In the genomic region with DNA sequence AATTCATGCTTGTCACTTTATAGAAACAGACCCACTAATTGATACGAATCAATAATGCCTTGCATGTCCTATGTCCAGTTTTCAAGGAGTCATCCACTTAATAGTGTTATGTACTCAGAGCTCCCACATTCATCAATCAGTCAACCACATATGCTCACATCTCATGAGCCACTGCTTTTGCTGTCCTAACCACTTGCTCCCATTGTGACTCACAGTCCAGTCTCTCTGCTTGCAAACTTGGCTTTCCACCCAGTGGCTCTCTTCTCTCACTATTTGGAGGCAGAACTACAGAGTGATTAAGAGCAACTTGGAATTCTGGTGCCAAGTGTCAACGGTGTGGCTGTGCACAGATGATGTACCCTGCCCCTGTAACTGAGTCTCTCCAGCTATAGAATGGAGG, we compare ENCODE assay signal across 11 cellular contexts.
DNase-seq lines count a peak whose midpoint lies in the region; ATAC-seq and TF ChIP-seq lines count a peak whose summit lies in the region.
"Had no signal": no experiment of that assay in that cellular context is flagged by ENCODE, and none has a peak within 500 bp of the region (broad histone marks: within the 10 kb centered on the region; RNA-seq: fewer than 3 reads in every experiment).

No MANE protein-coding gene starts in this region.

- no peaks in the 10 kb centered on the region for H3K36me3 ChIP-seq in MG63
- H3K36me3 ChIP-seq in colonic mucosa, result no peaks in the 10 kb centered on the region

- no peaks in the 10 kb centered on the region for H3K4me1 ChIP-seq in colonic mucosa

- TF ChIP-seq CTCF in colonic mucosa (IDR thresholded peaks at IDR 0.05), result no peak

- H3K4me3 ChIP-seq in MG63 (no peak overlapping the region), colonic mucosa (no peak overlapping the region)

- no peak overlapping the region for H3K9ac ChIP-seq in colonic mucosa (ENCODE audit: low read depth in 2 of 2, low read length in 2 of 2)

- H3K27me3 ChIP-seq in MG63 (no peaks in the 10 kb centered on the region), colonic mucosa (no peaks in the 10 kb centered on the region)

- no peak overlapping the region for H3K27ac ChIP-seq in colonic mucosa

- intact Hi-C loops in colonic mucosa (cut with DNase I), result loop anchor here (5.0 kb wide), 1 partner anchor 218 kb away; no protein-coding TSS in a partner anchor

- no peak for ATAC-seq in HG02981 (IDR thresholded peaks at IDR 0.05; ENCODE audit: unreplicated experiment)
- ATAC-seq in HG02588 (IDR thresholded peaks at IDR 0.05; ENCODE audit: unreplicated experiment), result no peak
- ATAC-seq: naive thymus-derived CD8-positive, alpha-beta T cell had no signal

- DNase-seq in ELR (ENCODE audit: low read depth), result peak; percentile 95
- DNase-seq in MG63, result peak; percentile 74
- DNase-seq in colonic mucosa, result peak; percentile 18
- peak; percentile 90 for DNase-seq in non-pigmented ciliary epithelial cell (ENCODE audit: low read depth)
- no peak for DNase-seq in GM19240 (ENCODE audit: insufficient read length, low spot score)
- no peak for DNase-seq in cortex of kidney (lab: John Stamatoyannopoulos, UW)
- DNase-seq: activated T-cell treated with anti-CD3 and anti-CD28 coated beads, Interleukin-2, amount 50 U/mL, for 24 hours; GOT3; naive thymus-derived CD8-positive, alpha-beta T cell had no signal

- H3K9me3 ChIP-seq in MG63 (no peaks in the 10 kb centered on the region), colonic mucosa (no peaks in the 10 kb centered on the region)

Comparison
In these comparisons a context has a peak if more than half of its experiments do, and no peak if none do; other contexts are left out.
1. DNase-seq: peak in ELR (single experiment), MG63 (single experiment), colonic mucosa (single experiment) and non-pigmented ciliary epithelial cell (single experiment); none in GM19240 (single experiment) and cortex of kidney (single experiment).